1 cellular context compared by ENCODE assay signal in the genomic region with DNA sequence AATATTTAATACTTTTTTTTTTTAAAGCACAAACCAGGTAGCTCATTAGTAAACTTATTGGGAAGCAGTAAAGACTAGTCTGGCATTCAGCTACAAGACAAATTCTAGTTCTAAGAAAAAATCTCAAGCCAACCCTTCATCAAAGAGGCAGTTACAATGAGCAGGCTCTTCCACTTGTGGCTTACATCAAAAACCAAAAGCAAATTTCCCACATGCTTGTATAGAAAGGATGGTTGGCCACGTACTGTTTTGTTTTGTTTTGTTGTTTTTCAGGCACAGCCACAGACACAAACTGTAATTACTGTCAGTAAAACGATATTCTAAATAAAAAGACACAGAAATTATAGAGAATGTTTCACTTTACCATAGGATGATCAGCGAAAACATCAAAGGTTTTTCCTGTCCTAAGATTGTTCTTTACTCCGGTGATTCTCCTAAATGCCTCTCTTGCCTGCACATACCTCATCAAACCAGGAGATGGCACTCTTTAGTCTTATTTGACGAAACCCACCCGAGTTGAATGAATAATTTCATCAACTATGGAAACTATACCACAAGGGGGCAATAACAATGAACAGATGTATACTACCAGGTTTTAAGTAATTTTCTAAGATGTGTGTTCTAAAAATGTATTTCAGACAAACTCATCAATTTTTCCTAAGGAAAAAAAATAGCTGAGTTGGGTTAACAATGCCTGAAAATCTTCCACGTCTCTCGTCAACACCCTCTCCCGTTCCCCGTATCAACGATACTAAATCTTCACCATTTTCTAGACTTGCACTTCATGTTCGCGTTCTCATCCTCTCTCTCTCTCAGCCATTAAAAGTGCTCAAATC.
TF ChIP-seq lines count a peak whose summit lies in the region.

No MANE protein-coding gene starts in this region.

TF ChIP-seq in HepG2, 621 proteins besides CTCF, POLR2A, EP300 and RAD21 (continued from another document and continues in another):
- no peak for TF ChIP-seq PRDM4 (CRISPR knock-in tag; IDR thresholded peaks at IDR 0.05; ENCODE audit: borderline replicate concordance)
- no peak for TF ChIP-seq PRMT3 (CRISPR knock-in tag; IDR thresholded peaks at IDR 0.05; ENCODE audit: borderline replicate concordance, low read depth)
- no peak for TF ChIP-seq SUZ12 (IDR thresholded peaks at IDR 0.05; ENCODE audit: low read depth, low read length)
- no peak for TF ChIP-seq ETV5 (CRISPR knock-in tag; IDR thresholded peaks at IDR 0.05; ENCODE audit: borderline replicate concordance)
- no peak for TF ChIP-seq SRY (CRISPR knock-in tag; IDR thresholded peaks at IDR 0.05)
- 0 out of 2 replicates have a peak, but pooled peaks have one; percentile 24 for TF ChIP-seq HOMEZ (CRISPR knock-in tag; IDR thresholded peaks at IDR 0.05; ENCODE audit: low read depth)
- no peak for TF ChIP-seq ZBTB43 (CRISPR knock-in tag; conservative IDR thresholded peaks at IDR 0.05)
- TF ChIP-seq ARHGAP35 (CRISPR knock-in tag; IDR thresholded peaks at IDR 0.05; ENCODE audit: borderline replicate concordance): no peak
- TF ChIP-seq ZNF770 (CRISPR knock-in tag; IDR thresholded peaks at IDR 0.05): no peak
- TF ChIP-seq, protein P1, sequence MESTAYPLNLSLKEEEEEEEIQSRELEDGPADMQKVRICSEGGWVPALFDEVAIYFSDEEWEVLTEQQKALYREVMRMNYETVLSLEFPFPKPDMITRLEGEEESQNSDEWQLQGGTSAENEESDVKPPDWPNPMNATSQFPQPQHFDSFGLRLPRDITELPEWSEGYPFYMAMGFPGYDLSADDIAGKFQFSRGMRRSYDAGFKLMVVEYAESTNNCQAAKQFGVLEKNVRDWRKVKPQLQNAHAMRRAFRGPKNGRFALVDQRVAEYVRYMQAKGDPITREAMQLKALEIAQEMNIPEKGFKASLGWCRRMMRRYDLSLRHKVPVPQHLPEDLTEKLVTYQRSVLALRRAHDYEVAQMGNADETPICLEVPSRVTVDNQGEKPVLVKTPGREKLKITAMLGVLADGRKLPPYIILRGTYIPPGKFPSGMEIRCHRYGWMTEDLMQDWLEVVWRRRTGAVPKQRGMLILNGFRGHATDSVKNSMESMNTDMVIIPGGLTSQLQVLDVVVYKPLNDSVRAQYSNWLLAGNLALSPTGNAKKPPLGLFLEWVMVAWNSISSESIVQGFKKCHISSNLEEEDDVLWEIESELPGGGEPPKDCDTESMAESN (CRISPR knock-in tag; conservative IDR thresholded peaks at IDR 0.05): no peak
- 0 out of 2 replicates have a peak, but pooled peaks have one; percentile 20 for TF ChIP-seq TFDP2 (CRISPR knock-in tag; IDR thresholded peaks at IDR 0.05)
- TF ChIP-seq SMARCC2 (IDR thresholded peaks at IDR 0.05): no peak
- TF ChIP-seq, protein P2, sequence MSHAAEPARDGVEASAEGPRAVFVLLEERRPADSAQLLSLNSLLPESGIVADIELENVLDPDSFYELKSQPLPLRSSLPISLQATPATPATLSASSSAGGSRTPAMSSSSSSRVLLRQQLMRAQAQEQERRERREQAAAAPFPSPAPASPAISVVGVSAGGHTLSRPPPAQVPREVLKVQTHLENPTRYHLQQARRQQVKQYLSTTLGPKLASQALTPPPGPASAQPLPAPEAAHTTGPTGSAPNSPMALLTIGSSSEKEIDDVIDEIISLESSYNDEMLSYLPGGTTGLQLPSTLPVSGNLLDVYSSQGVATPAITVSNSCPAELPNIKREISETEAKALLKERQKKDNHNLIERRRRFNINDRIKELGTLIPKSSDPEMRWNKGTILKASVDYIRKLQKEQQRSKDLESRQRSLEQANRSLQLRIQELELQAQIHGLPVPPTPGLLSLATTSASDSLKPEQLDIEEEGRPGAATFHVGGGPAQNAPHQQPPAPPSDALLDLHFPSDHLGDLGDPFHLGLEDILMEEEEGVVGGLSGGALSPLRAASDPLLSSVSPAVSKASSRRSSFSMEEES (CRISPR knock-in tag; IDR thresholded peaks at IDR 0.05): no peak
- TF ChIP-seq CENPT (CRISPR knock-in tag; IDR thresholded peaks at IDR 0.05; ENCODE audit: low read depth): no peak
- TF ChIP-seq MBNL3 (CRISPR knock-in tag; conservative IDR thresholded peaks at IDR 0.05): no peak
- TF ChIP-seq NCOA2 (CRISPR knock-in tag; IDR thresholded peaks at IDR 0.05): no peak
- no peak for TF ChIP-seq ZNF674 (CRISPR knock-in tag; IDR thresholded peaks at IDR 0.05; ENCODE audit: low read depth)
- TF ChIP-seq, protein P3, sequence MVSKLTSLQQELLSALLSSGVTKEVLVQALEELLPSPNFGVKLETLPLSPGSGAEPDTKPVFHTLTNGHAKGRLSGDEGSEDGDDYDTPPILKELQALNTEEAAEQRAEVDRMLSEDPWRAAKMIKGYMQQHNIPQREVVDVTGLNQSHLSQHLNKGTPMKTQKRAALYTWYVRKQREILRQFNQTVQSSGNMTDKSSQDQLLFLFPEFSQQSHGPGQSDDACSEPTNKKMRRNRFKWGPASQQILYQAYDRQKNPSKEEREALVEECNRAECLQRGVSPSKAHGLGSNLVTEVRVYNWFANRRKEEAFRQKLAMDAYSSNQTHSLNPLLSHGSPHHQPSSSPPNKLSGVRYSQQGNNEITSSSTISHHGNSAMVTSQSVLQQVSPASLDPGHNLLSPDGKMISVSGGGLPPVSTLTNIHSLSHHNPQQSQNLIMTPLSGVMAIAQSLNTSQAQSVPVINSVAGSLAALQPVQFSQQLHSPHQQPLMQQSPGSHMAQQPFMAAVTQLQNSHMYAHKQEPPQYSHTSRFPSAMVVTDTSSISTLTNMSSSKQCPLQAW (CRISPR knock-in tag; IDR thresholded peaks at IDR 0.05): no peak
- TF ChIP-seq TBX3 (IDR thresholded peaks at IDR 0.05; ENCODE audit: borderline replicate concordance): no peak
- TF ChIP-seq, protein P4, sequence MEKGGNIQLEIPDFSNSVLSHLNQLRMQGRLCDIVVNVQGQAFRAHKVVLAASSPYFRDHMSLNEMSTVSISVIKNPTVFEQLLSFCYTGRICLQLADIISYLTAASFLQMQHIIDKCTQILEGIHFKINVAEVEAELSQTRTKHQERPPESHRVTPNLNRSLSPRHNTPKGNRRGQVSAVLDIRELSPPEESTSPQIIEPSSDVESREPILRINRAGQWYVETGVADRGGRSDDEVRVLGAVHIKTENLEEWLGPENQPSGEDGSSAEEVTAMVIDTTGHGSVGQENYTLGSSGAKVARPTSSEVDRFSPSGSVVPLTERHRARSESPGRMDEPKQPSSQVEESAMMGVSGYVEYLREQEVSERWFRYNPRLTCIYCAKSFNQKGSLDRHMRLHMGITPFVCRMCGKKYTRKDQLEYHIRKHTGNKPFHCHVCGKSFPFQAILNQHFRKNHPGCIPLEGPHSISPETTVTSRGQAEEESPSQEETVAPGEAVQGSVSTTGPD (CRISPR knock-in tag; IDR thresholded peaks at IDR 0.05): no peak
- no peak for TF ChIP-seq ZNF776 (CRISPR knock-in tag; IDR thresholded peaks at IDR 0.05)
- TF ChIP-seq XBP1 (CRISPR knock-in tag; IDR thresholded peaks at IDR 0.05): no peak
- no peak for TF ChIP-seq HNF4A (CRISPR knock-in tag; IDR thresholded peaks at IDR 0.05)
- no peak for TF ChIP-seq REXO4 (CRISPR knock-in tag; IDR thresholded peaks at IDR 0.05; ENCODE audit: borderline replicate concordance)
- TF ChIP-seq CENPX (CRISPR knock-in tag; IDR thresholded peaks at IDR 0.05): no peak
- no peak; the same call in 1 of the 2 replicates for TF ChIP-seq ONECUT2 (CRISPR knock-in tag; IDR thresholded peaks at IDR 0.05)
- TF ChIP-seq, protein P5, sequence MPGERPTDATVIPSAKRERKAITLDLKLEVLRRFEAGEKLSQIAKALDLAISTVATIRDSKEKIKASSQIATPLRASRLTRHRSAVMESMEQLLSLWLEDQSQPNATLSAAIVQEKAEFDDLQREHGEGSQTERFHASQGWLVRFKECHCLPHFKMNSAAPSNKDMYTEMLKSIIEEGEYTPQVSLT (CRISPR knock-in tag; IDR thresholded peaks at IDR 0.05; ENCODE audit: borderline replicate concordance, low read depth): no peak
- no peak for TF ChIP-seq ZNF326 (CRISPR knock-in tag; IDR thresholded peaks at IDR 0.05; ENCODE audit: borderline replicate concordance)
- TF ChIP-seq RXRB (CRISPR knock-in tag; IDR thresholded peaks at IDR 0.05; ENCODE audit: borderline replicate concordance): peak; percentile 16; the same call in 1 of the 2 replicates
- no peak for TF ChIP-seq DMAP1 (CRISPR knock-in tag; IDR thresholded peaks at IDR 0.05)
- TF ChIP-seq ZFP82 (CRISPR knock-in tag; IDR thresholded peaks at IDR 0.05; ENCODE audit: borderline replicate concordance): no peak
- TF ChIP-seq HOXA5 (CRISPR knock-in tag; IDR thresholded peaks at IDR 0.05): 0 out of 2 replicates have a peak, but pooled peaks have one; percentile 35
- no peak for TF ChIP-seq ZSCAN30 (CRISPR knock-in tag; IDR thresholded peaks at IDR 0.05)
- TF ChIP-seq ZNF12 (CRISPR knock-in tag; IDR thresholded peaks at IDR 0.05): no peak
- no peak for TF ChIP-seq KLF6 (CRISPR knock-in tag; IDR thresholded peaks at IDR 0.05)
- no peak for TF ChIP-seq RFXANK (CRISPR knock-in tag; IDR thresholded peaks at IDR 0.05)
- TF ChIP-seq HOXA7 (CRISPR knock-in tag; IDR thresholded peaks at IDR 0.05): no peak
- no peak for TF ChIP-seq CREB3 (CRISPR knock-in tag; IDR thresholded peaks at IDR 0.05)
- no peak for TF ChIP-seq EED (CRISPR knock-in tag; IDR thresholded peaks at IDR 0.05)
- TF ChIP-seq ZNF564 (CRISPR knock-in tag; IDR thresholded peaks at IDR 0.05): no peak
- TF ChIP-seq ZNF766 (CRISPR knock-in tag; IDR thresholded peaks at IDR 0.05; ENCODE audit: borderline replicate concordance): no peak
